In the genomic region with DNA sequence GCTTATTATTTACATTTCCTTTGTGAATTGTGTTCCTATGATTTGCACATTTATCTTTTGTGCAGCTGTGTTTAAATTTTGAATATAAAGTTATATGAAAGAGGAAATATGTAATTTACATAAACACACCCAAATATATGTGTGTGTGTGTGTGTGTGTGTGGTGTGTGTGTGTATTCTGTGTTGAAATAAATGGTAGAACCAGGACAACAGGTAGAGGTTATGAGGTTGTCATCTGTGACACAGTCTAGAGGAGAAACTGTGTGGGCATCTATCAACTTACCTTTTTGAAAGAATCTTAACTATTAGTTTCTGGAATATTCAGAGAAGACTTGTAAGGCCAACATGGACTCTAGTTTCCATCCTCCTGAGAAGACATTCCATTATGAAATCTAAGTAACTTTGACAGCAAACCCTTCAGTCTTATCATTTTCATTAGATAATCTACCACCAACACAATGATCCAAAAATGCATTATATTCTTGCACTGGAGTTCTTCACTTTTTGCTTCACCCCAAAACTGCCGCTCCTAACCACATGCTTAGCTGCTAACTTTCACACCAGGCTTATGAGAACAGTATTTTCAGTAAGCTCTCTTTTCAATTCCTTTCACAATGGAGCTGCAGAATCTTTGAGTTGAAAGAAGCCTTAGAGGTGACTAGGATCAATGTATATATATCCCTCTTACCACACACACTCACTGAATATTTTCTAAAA, we compare ENCODE assay signal across 12 cellular contexts. TPM values are rescaled to one million over a fixed set of nuclear protein-coding genes. Genes with fewer than 3 reads are reported as not detected.
DNase-seq lines count a peak whose midpoint lies in the region; ATAC-seq, FAIRE-seq and TF ChIP-seq lines count a peak whose summit lies in the region.
"Had no signal": no experiment of that assay in that cellular context is flagged by ENCODE, and none has a peak within 500 bp of the region (broad histone marks: within the 10 kb centered on the region; RNA-seq: fewer than 3 reads in every experiment).

No MANE protein-coding gene starts in this region.

- no peaks in the 10 kb centered on the region for H3K9me3 ChIP-seq in CD4-positive, alpha-beta T cell (ENCODE audit: control insufficient read depth, low read length)
- no peaks in the 10 kb centered on the region for H3K9me3 ChIP-seq in left ventricle myocardium inferior (replicated peaks)
- H3K9me3 ChIP-seq: SJCRH30 had no signal

- H3K27me3 Mint-ChIP-seq in CD4-positive, alpha-beta T cell: no peaks in the 10 kb centered on the region
- no peaks in the 10 kb centered on the region for H3K27me3 Mint-ChIP-seq in activated CD4-positive, alpha-beta memory T cell treated with anti-CD3 and anti-CD28 coated beads, Interleukin-2, amount 10 ng/mL, durations not matched to agents 7 days and 5 days
- no peaks in the 10 kb centered on the region for H3K27me3 Mint-ChIP-seq in glutamatergic neuron (ENCODE audit: unreplicated experiment)

- CTCF ChIA-PET in CD4-positive, alpha-beta T cell (lab: Charles Lee): interaction anchor here (0.9 to 1.5 kb wide), 3 partner anchors 17 to 22 kb away, joined by 3 to 4 read pairs (median 3); no protein-coding TSS in a partner anchor
- CTCF ChIA-PET in activated CD4-positive, alpha-beta memory T cell treated with anti-CD3 and anti-CD28 coated beads, Interleukin-2, amount 10 ng/mL, durations not matched to agents 7 days and 5 days (lab: Charles Lee): interaction anchor here (0.7 to 1.2 kb wide), 2 partner anchors 19 to 66 kb away, joined by 3 read pairs; no protein-coding TSS in a partner anchor

- no peaks in the 10 kb centered on the region for H3K9me3 Mint-ChIP-seq in CD4-positive, alpha-beta T cell
- H3K9me3 Mint-ChIP-seq in activated CD4-positive, alpha-beta memory T cell treated with anti-CD3 and anti-CD28 coated beads, Interleukin-2, amount 10 ng/mL, durations not matched to agents 7 days and 5 days: no peaks in the 10 kb centered on the region
- H3K9me3 Mint-ChIP-seq in glutamatergic neuron (ENCODE audit: unreplicated experiment): no peaks in the 10 kb centered on the region

- DNase-seq in CD4-positive, alpha-beta T cell: no peak
- no peak for DNase-seq in GM19239 (ENCODE audit: insufficient read length, low spot score)
- DNase-seq in activated CD4-positive, alpha-beta memory T cell treated with anti-CD3 and anti-CD28 coated beads, Interleukin-2, amount 10 ng/mL, durations not matched to agents 7 days and 5 days: no peak
- DNase-seq in hepatic stellate cell (ENCODE audit: low spot score): no peak
- DNase-seq in left lobe of liver (ENCODE audit: low spot score): no peak
- no peak for DNase-seq in glutamatergic neuron
- DNase-seq in left ventricle myocardium inferior: no peak
- DNase-seq: NCI-H1105 treated with DMSO at 0.1 percent for 48 hours, SJCRH30 had no signal

- peaks cover 83% of the 10 kb centered on the region for H3K4me1 Mint-ChIP-seq in CD4-positive, alpha-beta T cell (ENCODE audit: low read depth)
- peaks cover 78% of the 10 kb centered on the region for H3K4me1 Mint-ChIP-seq in activated CD4-positive, alpha-beta memory T cell treated with anti-CD3 and anti-CD28 coated beads, Interleukin-2, amount 10 ng/mL, durations not matched to agents 7 days and 5 days
- H3K4me1 Mint-ChIP-seq in glutamatergic neuron (ENCODE audit: low read depth, unreplicated experiment): no peaks in the 10 kb centered on the region

- H3K36me3 ChIP-seq in left ventricle myocardium inferior: no peaks in the 10 kb centered on the region
- H3K36me3 ChIP-seq: SJCRH30 had no signal

- peaks cover 72% of the 10 kb centered on the region for H3K36me3 Mint-ChIP-seq in CD4-positive, alpha-beta T cell (ENCODE audit: low read depth)
- H3K36me3 Mint-ChIP-seq in activated CD4-positive, alpha-beta memory T cell treated with anti-CD3 and anti-CD28 coated beads, Interleukin-2, amount 10 ng/mL, durations not matched to agents 7 days and 5 days (ENCODE audit: low read depth): peaks cover 64% of the 10 kb centered on the region
- no peaks in the 10 kb centered on the region for H3K36me3 Mint-ChIP-seq in glutamatergic neuron (ENCODE audit: unreplicated experiment)

- no peak overlapping the region for H3K4me3 ChIP-seq in left ventricle myocardium inferior
- H3K4me3 ChIP-seq: SJCRH30 had no signal

- H3K4me3 Mint-ChIP-seq in CD4-positive, alpha-beta T cell: peak overlapping the region; percentile 74
- H3K4me3 Mint-ChIP-seq in activated CD4-positive, alpha-beta memory T cell treated with anti-CD3 and anti-CD28 coated beads, Interleukin-2, amount 10 ng/mL, durations not matched to agents 7 days and 5 days: peak overlapping the region; percentile 41
- H3K4me3 Mint-ChIP-seq in glutamatergic neuron (ENCODE audit: unreplicated experiment): no peak overlapping the region

- peak; percentile 97 for FAIRE-seq in GM19239 (lab: Jason Lieb, UNC)

- POLR2A ChIA-PET in CD4-positive, alpha-beta T cell (lab: Charles Lee): interaction anchor here (0.6 to 10.3 kb wide), 8 partner anchors 9 to 1625 kb away, joined by 3 to 317 read pairs (median 4); a partner anchor contains a TSS
- POLR2A ChIA-PET in activated CD4-positive, alpha-beta memory T cell treated with anti-CD3 and anti-CD28 coated beads, Interleukin-2, amount 10 ng/mL, durations not matched to agents 7 days and 5 days (lab: Charles Lee): interaction anchor here (1.0 to 10.3 kb wide), 10 partner anchors 10 to 140 kb away, joined by 3 to 228 read pairs (median 14); a partner anchor contains a TSS

- H3K27ac ChIP-seq in CD4-positive, alpha-beta T cell (ENCODE audit: low read depth, low read length): peak overlapping the region; percentile 47
- no peak overlapping the region for H3K27ac ChIP-seq in left ventricle myocardium inferior (replicated peaks)
- H3K27ac ChIP-seq: C4-2B, SJCRH30 had no signal

- intact Hi-C loops in CD4-positive, alpha-beta T cell (cut with DNase I, micrococcal nuclease): no loop called here
- intact Hi-C loops in left ventricle myocardium inferior (cut with micrococcal nuclease): no loop called here

- ATAC-seq in CD4-positive, alpha-beta T cell (ENCODE audit: poor library complexity): no peak
- peak; percentile 29 for ATAC-seq in HG03060 (IDR thresholded peaks at IDR 0.05; ENCODE audit: low read depth, unreplicated experiment)
- ATAC-seq in left lobe of liver: no peak

- TF ChIP-seq CTCF in CD4-positive, alpha-beta T cell (IDR thresholded peaks at IDR 0.05): no peak
- TF ChIP-seq CTCF in glutamatergic neuron (IDR thresholded peaks at IDR 0.05; ENCODE audit: partially characterized antibody, unreplicated experiment): no peak
- TF ChIP-seq CTCF in left ventricle myocardium inferior (IDR thresholded peaks at IDR 0.05; ENCODE audit: borderline replicate concordance): no peak

- no peaks in the 10 kb centered on the region for H3K27me3 ChIP-seq in CD4-positive, alpha-beta T cell (ENCODE audit: control insufficient read depth, insufficient read depth, low read length)
- peaks cover 4% of the 10 kb centered on the region for H3K27me3 ChIP-seq in left ventricle myocardium inferior (ENCODE audit: low read depth)
- H3K27me3 ChIP-seq: SJCRH30 had no signal

- H3K27ac Mint-ChIP-seq in CD4-positive, alpha-beta T cell: peak overlapping the region; percentile 81
- H3K27ac Mint-ChIP-seq in activated CD4-positive, alpha-beta memory T cell treated with anti-CD3 and anti-CD28 coated beads, Interleukin-2, amount 10 ng/mL, durations not matched to agents 7 days and 5 days: peak overlapping the region; percentile 74
- no peak overlapping the region for H3K27ac Mint-ChIP-seq in glutamatergic neuron (ENCODE audit: unreplicated experiment)

- H3K4me1 ChIP-seq in left ventricle myocardium inferior: no peaks in the 10 kb centered on the region
- H3K4me1 ChIP-seq: SJCRH30 had no signal

RNA-seq across cellular contexts. Expression of a gene that starts 21.7 kb away (rescaled TPM):
- 100 to 1,000 TPM; 661 to 698 TPM for total RNA-seq in CD4-positive, alpha-beta T cell
- total RNA-seq in activated CD4-positive, alpha-beta memory T cell treated with anti-CD3 and anti-CD28 coated beads, Interleukin-2, amount 10 ng/mL, durations not matched to agents 7 days and 5 days: 100 to 1,000 TPM; 724 to 731 TPM
- total RNA-seq in left lobe of liver: 5.4 TPM
- total RNA-seq in glutamatergic neuron (ENCODE audit: unreplicated experiment): not detected
- 7.5 TPM for total RNA-seq in left ventricle myocardium inferior
- total RNA-seq: lung microvascular endothelial cell, SJCRH30 had no signal

Comparison
In these comparisons a context has a peak if more than half of its experiments do, and no peak if none do; other contexts are left out.
1. RNA of a gene that starts 21.7 kb away (total RNA-seq): 724 to 731 TPM in activated CD4-positive, alpha-beta memory T cell treated with anti-CD3 and anti-CD28 coated beads, Interleukin-2, amount 10 ng/mL, durations not matched to agents 7 days and 5 days and 661 to 698 TPM in CD4-positive, alpha-beta T cell; 7.5 TPM in left ventricle myocardium inferior (single experiment), 5.4 TPM in left lobe of liver (single experiment) and not detected in glutamatergic neuron (single experiment); every median in the first group is over 10 times any median in the second.